Comparison of ENCODE assay signal across 7 cellular contexts in the genomic region with DNA sequence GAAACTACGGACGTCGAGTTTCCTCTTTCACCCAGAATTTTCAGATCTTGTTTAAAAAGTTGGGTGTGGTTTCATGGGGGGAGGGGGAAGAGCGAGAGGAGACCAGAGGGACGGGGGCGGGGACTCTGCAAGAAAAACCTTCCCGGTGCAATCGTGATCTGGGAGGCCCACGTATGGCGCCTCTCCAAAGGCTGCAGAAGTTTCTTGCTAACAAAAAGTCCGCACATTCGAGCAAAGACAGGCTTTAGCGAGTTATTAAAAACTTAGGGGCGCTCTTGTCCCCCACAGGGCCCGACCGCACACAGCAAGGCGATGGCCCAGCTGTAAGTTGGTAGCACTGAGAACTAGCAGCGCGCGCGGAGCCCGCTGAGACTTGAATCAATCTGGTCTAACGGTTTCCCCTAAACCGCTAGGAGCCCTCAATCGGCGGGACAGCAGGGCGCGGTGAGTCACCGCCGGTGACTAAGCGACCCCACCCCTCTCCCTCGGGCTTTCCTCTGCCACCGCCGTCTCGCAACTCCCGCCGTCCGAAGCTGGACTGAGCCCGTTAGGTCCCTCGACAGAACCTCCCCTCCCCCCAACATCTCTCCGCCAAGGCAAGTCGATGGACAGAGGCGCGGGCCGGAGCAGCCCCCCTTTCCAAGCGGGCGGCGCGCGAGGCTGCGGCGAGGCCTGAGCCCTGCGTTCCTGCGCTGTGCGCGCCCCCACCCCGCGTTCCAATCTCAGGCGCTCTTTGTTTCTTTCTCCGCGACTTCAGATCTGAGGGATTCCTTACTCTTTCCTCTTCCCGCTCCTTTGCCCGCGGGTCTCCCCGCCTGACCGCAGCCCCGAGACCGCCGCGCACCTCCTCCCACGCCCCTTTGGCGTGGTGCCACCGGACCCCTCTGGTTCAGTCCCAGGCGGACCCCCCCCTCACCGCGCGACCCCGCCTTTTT. TPM values are rescaled to one million over a fixed set of nuclear protein-coding genes. Genes with fewer than 3 reads are reported as not detected.
DNase-seq lines count a peak whose midpoint lies in the region; ATAC-seq and TF ChIP-seq lines count a peak whose summit lies in the region.

A gene (plus strand): TSS at position 161 of the 935 bp plus-strand sequence. CDS start 1,182 bp downstream, outside the sequence.

- H3K9me2 ChIP-seq in PC-3 (replicated peaks; ENCODE audit: low read length), result no peaks in the 10 kb centered on the region

- H3K36me3 ChIP-seq in PC-3 (ENCODE audit: low read depth, low read length), result peaks cover 21% of the 10 kb centered on the region
- peaks cover 4 to 29% (median 12%) of the 10 kb centered on the region in 4 donors for H3K36me3 ChIP-seq in esophagus muscularis mucosa
- peaks cover 17 to 30% (median 17%) of the 10 kb centered on the region in 3 experiments for H3K36me3 ChIP-seq in naive thymus-derived CD4-positive, alpha-beta T cell (ENCODE audit: control insufficient read depth in 2 of 3, insufficient read depth in 3 of 3, low read length in 3 of 3)

- H3K9me3 ChIP-seq in PC-3 (ENCODE audit: low read length) (no peaks in the 10 kb centered on the region), esophagus muscularis mucosa (no peaks in the 10 kb centered on the region)
- H3K9me3 ChIP-seq in naive thymus-derived CD4-positive, alpha-beta T cell (ENCODE audit: control insufficient read depth in 2 of 3, low read length in 3 of 3), result no peaks in the 10 kb centered on the region

- intact Hi-C loops in PC-3 (cut with micrococcal nuclease) (loop anchor here (1.0 to 5.0 kb wide), 3 partner anchors 12 to 151 kb away; no protein-coding TSS in a partner anchor), esophagus muscularis mucosa (cut with DNase I) (loop anchor here (10.0 kb wide), 1 partner anchor 154 kb away; no protein-coding TSS in a partner anchor)
- intact Hi-C loops in naive thymus-derived CD4-positive, alpha-beta T cell (cut with micrococcal nuclease), result loop anchor here (1.0 to 10.0 kb wide), 6 partner anchors 12 to 1430 kb away; a partner anchor contains a TSS

- TF ChIP-seq EP300 in esophagus muscularis mucosa (IDR thresholded peaks at IDR 0.05), result no peak

- H2AFZ ChIP-seq in PC-3 (ENCODE audit: low read length), result no peak within 1 kb of the TSS

- H3K36me3 Mint-ChIP-seq in naive thymus-derived CD4-positive, alpha-beta T cell, result peaks cover 0 to 46% (median 7%) of the 10 kb centered on the region in 5 donors
- H3K36me3 Mint-ChIP-seq in stimulated activated effector memory CD8-positive, alpha-beta T cell treated with anti-CD3 and anti-CD28 coated beads, Interleukin-12 subunit alpha, Interleukin-12 subunit beta, amount 100 ng/mL, for 72 hours, result peaks cover 60% of the 10 kb centered on the region

- H3F3A ChIP-seq in PC-3 (ENCODE audit: low read length, unreplicated experiment), result no peaks in the 10 kb centered on the region

- ATAC-seq in GM18517 (IDR thresholded peaks at IDR 0.05; ENCODE audit: unreplicated experiment) (peak; percentile 44), HG02943 (IDR thresholded peaks at IDR 0.05; ENCODE audit: low read depth, unreplicated experiment) (peak; percentile 40), PC-3 (peak; percentile 66)
- peak; percentile 40 for ATAC-seq in naive thymus-derived CD4-positive, alpha-beta T cell
- ATAC-seq in stimulated activated effector memory CD8-positive, alpha-beta T cell treated with anti-CD3 and anti-CD28 coated beads, Interleukin-12 subunit alpha, Interleukin-12 subunit beta, amount 100 ng/mL, for 72 hours, result peak; percentile 69

- peaks cover 25 to 61% (median 55%) of the 10 kb centered on the region in 7 donors for H3K4me1 Mint-ChIP-seq in naive thymus-derived CD4-positive, alpha-beta T cell
- H3K4me1 Mint-ChIP-seq in stimulated activated effector memory CD8-positive, alpha-beta T cell treated with anti-CD3 and anti-CD28 coated beads, Interleukin-12 subunit alpha, Interleukin-12 subunit beta, amount 100 ng/mL, for 72 hours, result peaks cover 44% of the 10 kb centered on the region

- H3K4me3 ChIP-seq in PC-3 (ENCODE audit: low read length), result peak within 1 kb of the TSS; percentile 87
- peak within 1 kb of the TSS; percentile 71 to 94 (median 84) for H3K4me3 ChIP-seq in esophagus muscularis mucosa
- peak within 1 kb of the TSS; percentile 93 for H3K4me3 ChIP-seq in naive thymus-derived CD4-positive, alpha-beta T cell (ENCODE audit: low read length)

- TF ChIP-seq CTCF in PC-3 (conservative IDR thresholded peaks at IDR 0.05; ENCODE audit: low read depth, low read length), result no peak
- peak in 1 of 3 experiments; percentile 7 for TF ChIP-seq CTCF in esophagus muscularis mucosa (IDR thresholded peaks at IDR 0.05)

- no peak for TF ChIP-seq POLR2A in esophagus muscularis mucosa (IDR thresholded peaks at IDR 0.05; ENCODE audit: low read depth)

- BruUV-seq in PC-3 (replicated peaks; lab: Mats Ljungman, UMichigan), result no TSS peak

- H3K4me3 Mint-ChIP-seq in naive thymus-derived CD4-positive, alpha-beta T cell, result peak within 1 kb of the TSS; percentile 87 to 100 (median 97)
- peak within 1 kb of the TSS; percentile 84 for H3K4me3 Mint-ChIP-seq in stimulated activated effector memory CD8-positive, alpha-beta T cell treated with anti-CD3 and anti-CD28 coated beads, Interleukin-12 subunit alpha, Interleukin-12 subunit beta, amount 100 ng/mL, for 72 hours

- H3K79me2 ChIP-seq in PC-3 (ENCODE audit: low read length), result peaks cover 31% of the 10 kb centered on the region

- WGBS in esophagus muscularis mucosa, result 2% methylated on average over 48 of the region's 78 CpGs

- peak within 1 kb of the TSS; percentile 83 for H3K4me2 ChIP-seq in PC-3 (ENCODE audit: low read length)

- peaks cover 0 to 3% (median 0%) of the 10 kb centered on the region in 5 donors for H3K27me3 Mint-ChIP-seq in naive thymus-derived CD4-positive, alpha-beta T cell

- H3K27me3 ChIP-seq in PC-3 (ENCODE audit: low read length), result no peaks in the 10 kb centered on the region
- no peaks in the 10 kb centered on the region for H3K27me3 ChIP-seq in esophagus muscularis mucosa
- no peaks in the 10 kb centered on the region for H3K27me3 ChIP-seq in naive thymus-derived CD4-positive, alpha-beta T cell (ENCODE audit: control insufficient read depth in 2 of 2, insufficient read depth in 2 of 2, low read length in 2 of 2)

- CTCF ChIA-PET in PC-3 (lab: Charles Lee), result interaction anchor here (0.6 to 0.7 kb wide), 2 partner anchors 77 to 153 kb away, joined by 3 read pairs; no protein-coding TSS in a partner anchor
- CTCF ChIA-PET in naive thymus-derived CD4-positive, alpha-beta T cell (lab: Charles Lee), result interaction anchor here (0.6 to 3.4 kb wide), 4 partner anchors 22 to 368 kb away, joined by 3 to 18 read pairs (median 8); a partner anchor contains a TSS

- DNase-seq in PC-3, result peak; percentile 82
- DNase-seq in activated T-cell treated with anti-CD3 and anti-CD28 coated beads, Interleukin-2, amount 50 U/mL, for 48 hours, result peak; percentile 91 to 92
- peak; percentile 97 for DNase-seq in esophagus muscularis mucosa (ENCODE audit: extremely low spot score)
- DNase-seq in naive thymus-derived CD4-positive, alpha-beta T cell, result peak; percentile 72 to 84 (median 81)
- peak; percentile 71 to 95 for DNase-seq in stimulated activated effector memory CD8-positive, alpha-beta T cell treated with anti-CD3 and anti-CD28 coated beads, Interleukin-12 subunit alpha, Interleukin-12 subunit beta, amount 100 ng/mL, for 72 hours (ENCODE audit: low spot score in 2 of 2)

- H4K20me1 ChIP-seq in PC-3 (ENCODE audit: low read length), result peaks cover 16% of the 10 kb centered on the region

- peak within 1 kb of the TSS; percentile 91 to 100 (median 97) for H3K27ac Mint-ChIP-seq in naive thymus-derived CD4-positive, alpha-beta T cell
- H3K27ac Mint-ChIP-seq in stimulated activated effector memory CD8-positive, alpha-beta T cell treated with anti-CD3 and anti-CD28 coated beads, Interleukin-12 subunit alpha, Interleukin-12 subunit beta, amount 100 ng/mL, for 72 hours, result peak within 1 kb of the TSS; percentile 98

- H3K27ac ChIP-seq in PC-3 (ENCODE audit: low read length) (peak within 1 kb of the TSS; percentile 92), esophagus muscularis mucosa (replicated peaks in 1 of 4) (peak within 1 kb of the TSS; percentile 95 to 100 (median 97))
- H3K27ac ChIP-seq in naive thymus-derived CD4-positive, alpha-beta T cell (ENCODE audit: low read depth, low read length), result peak within 1 kb of the TSS; percentile 83

- peak within 1 kb of the TSS; percentile 96 for H3K9ac ChIP-seq in PC-3 (ENCODE audit: low read length)

- POLR2A ChIA-PET in PC-3 (lab: Charles Lee; ENCODE audit: unreplicated experiment), result interaction anchor here (0.5 to 0.7 kb wide), 5 partner anchors 28 to 366 kb away, joined by 3 to 8 read pairs (median 4); no protein-coding TSS in a partner anchor
- POLR2A ChIA-PET in naive thymus-derived CD4-positive, alpha-beta T cell (lab: Charles Lee), result interaction anchor here (0.8 to 8.3 kb wide), 17 partner anchors 9 to 415 kb away, joined by 3 to 167 read pairs (median 8); a partner anchor contains a TSS

- H3K9me3 Mint-ChIP-seq in naive thymus-derived CD4-positive, alpha-beta T cell, result no peaks in the 10 kb centered on the region
- H3K9me3 Mint-ChIP-seq in stimulated activated effector memory CD8-positive, alpha-beta T cell treated with anti-CD3 and anti-CD28 coated beads, Interleukin-12 subunit alpha, Interleukin-12 subunit beta, amount 100 ng/mL, for 72 hours, result no peaks in the 10 kb centered on the region

- peaks cover 10% of the 10 kb centered on the region for H3K4me1 ChIP-seq in PC-3 (ENCODE audit: insufficient read depth, low read length)
- H3K4me1 ChIP-seq in esophagus muscularis mucosa, result peaks cover 30 to 68% (median 45%) of the 10 kb centered on the region in 4 donors
- H3K4me1 ChIP-seq in naive thymus-derived CD4-positive, alpha-beta T cell (ENCODE audit: control insufficient read depth in 2 of 2, insufficient read depth in 2 of 2, low read length in 2 of 2), result peaks cover 34 to 39% of the 10 kb centered on the region in 2 donors

RNA-seq across cellular contexts. Expression of the gene that starts here (rescaled TPM):
- total RNA-seq in PC-3 (2014; rRNA removed), result 469 and 506 TPM in 2 replicates
- total RNA-seq in esophagus muscularis mucosa, result 1,000 to 10,000 TPM; 1,242 to 2,218 (median 1,951) TPM
- 1,000 to 10,000 TPM in 3 of 5 experiments, 100 to 1,000 TPM in 2; 498 to 2,181 (median 1,002) TPM for total RNA-seq in naive thymus-derived CD4-positive, alpha-beta T cell
- polyA plus RNA-seq in naive thymus-derived CD4-positive, alpha-beta T cell, result 100 to 1,000 TPM; 399 to 546 TPM

Comparison
In these comparisons a context has a peak if more than half of its experiments do, and no peak if none do; other contexts are left out.
1. Peak in every context shown above with its lines: DNase-seq, ATAC-seq, H3K4me3 ChIP-seq and H3K27ac ChIP-seq.